1 cellular context compared by ENCODE assay signal in the genomic region with DNA sequence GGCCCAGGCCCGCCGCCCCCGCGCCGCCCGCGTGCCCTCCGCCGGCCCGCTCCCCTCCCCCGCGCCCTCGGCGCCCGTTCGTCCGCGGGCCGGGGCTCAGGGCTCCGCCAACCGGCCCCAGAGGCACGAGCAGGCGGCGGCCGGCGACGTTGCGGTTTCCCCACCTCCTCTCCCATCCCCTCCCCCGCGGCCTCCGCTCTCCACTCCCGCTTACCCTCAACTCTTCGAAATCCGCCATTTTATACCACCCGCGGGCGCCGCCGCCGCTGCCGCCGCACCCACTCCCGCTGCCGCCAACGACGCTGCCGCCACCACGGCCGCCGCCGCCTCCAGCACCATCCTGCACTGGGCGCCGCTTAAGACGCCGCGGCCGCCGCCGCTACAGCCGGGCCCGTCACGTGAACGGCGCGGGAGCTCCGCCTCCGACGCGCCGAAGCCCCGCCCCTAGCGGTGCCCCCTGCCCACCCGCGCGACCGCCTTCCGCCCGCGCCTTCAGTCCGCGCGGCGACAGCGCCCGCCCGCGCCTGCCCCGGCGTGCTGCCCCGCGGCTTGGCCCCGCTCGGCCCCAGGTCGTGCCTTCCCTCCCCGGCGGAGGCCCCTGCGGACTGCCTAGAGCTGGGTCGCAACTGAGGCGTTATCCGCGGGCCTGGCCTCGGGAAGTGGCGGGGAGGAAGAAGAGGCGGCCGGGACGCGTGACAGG.
TF ChIP-seq lines count a peak whose summit lies in the region.

A gene with protein sequence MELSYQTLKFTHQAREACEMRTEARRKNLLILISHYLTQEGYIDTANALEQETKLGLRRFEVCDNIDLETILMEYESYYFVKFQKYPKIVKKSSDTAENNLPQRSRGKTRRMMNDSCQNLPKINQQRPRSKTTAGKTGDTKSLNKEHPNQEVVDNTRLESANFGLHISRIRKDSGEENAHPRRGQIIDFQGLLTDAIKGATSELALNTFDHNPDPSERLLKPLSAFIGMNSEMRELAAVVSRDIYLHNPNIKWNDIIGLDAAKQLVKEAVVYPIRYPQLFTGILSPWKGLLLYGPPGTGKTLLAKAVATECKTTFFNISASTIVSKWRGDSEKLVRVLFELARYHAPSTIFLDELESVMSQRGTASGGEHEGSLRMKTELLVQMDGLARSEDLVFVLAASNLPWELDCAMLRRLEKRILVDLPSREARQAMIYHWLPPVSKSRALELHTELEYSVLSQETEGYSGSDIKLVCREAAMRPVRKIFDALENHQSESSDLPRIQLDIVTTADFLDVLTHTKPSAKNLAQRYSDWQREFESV (plus strand): TSS at position 495 of the 700 bp plus-strand sequence. CDS start 29,271 bp downstream, outside the sequence.
A gene with protein sequence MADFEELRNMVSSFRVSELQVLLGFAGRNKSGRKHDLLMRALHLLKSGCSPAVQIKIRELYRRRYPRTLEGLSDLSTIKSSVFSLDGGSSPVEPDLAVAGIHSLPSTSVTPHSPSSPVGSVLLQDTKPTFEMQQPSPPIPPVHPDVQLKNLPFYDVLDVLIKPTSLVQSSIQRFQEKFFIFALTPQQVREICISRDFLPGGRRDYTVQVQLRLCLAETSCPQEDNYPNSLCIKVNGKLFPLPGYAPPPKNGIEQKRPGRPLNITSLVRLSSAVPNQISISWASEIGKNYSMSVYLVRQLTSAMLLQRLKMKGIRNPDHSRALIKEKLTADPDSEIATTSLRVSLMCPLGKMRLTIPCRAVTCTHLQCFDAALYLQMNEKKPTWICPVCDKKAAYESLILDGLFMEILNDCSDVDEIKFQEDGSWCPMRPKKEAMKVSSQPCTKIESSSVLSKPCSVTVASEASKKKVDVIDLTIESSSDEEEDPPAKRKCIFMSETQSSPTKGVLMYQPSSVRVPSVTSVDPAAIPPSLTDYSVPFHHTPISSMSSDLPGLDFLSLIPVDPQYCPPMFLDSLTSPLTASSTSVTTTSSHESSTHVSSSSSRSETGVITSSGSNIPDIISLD (minus strand): TSS at position 400 of the 700 bp plus-strand sequence. CDS start 162 bp downstream, at position 238.

TF ChIP-seq in HepG2, 621 proteins besides CTCF, POLR2A, EP300 and RAD21 (continued from another document and continues in another):
- TF ChIP-seq, protein P1, sequence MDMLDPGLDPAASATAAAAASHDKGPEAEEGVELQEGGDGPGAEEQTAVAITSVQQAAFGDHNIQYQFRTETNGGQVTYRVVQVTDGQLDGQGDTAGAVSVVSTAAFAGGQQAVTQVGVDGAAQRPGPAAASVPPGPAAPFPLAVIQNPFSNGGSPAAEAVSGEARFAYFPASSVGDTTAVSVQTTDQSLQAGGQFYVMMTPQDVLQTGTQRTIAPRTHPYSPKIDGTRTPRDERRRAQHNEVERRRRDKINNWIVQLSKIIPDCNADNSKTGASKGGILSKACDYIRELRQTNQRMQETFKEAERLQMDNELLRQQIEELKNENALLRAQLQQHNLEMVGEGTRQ (IDR thresholded peaks at IDR 0.05; ENCODE audit: low read depth, low read length) = peak; percentile 45
- TF ChIP-seq, protein P1 (CRISPR knock-in tag; IDR thresholded peaks at IDR 0.05; ENCODE audit: borderline replicate concordance) = no peak; the same call in 1 of the 2 replicates
- TF ChIP-seq ZBTB8A (CRISPR knock-in tag; IDR thresholded peaks at IDR 0.05; ENCODE audit: borderline replicate concordance, low read depth) (no peak), SIX4 (CRISPR knock-in tag; IDR thresholded peaks at IDR 0.05) (no peak), TAF1 (CRISPR knock-in tag; IDR thresholded peaks at IDR 0.05) (no peak; the same call in 1 of the 2 replicates), NCOA2 (CRISPR knock-in tag; IDR thresholded peaks at IDR 0.05) (no peak), SAFB2 (CRISPR knock-in tag; IDR thresholded peaks at IDR 0.05; ENCODE audit: borderline replicate concordance, low read depth) (no peak), CREB1 (IDR thresholded peaks at IDR 0.05) (no peak), CREB1 (CRISPR knock-in tag; IDR thresholded peaks at IDR 0.05) (no peak), ZNF446 (CRISPR knock-in tag; IDR thresholded peaks at IDR 0.05) (peak; percentile 12; the same call in 1 of the 2 replicates), SALL1 (CRISPR knock-in tag; IDR thresholded peaks at IDR 0.05) (peak; percentile 53; the same call in 1 of the 2 replicates), ZNF766 (CRISPR knock-in tag; IDR thresholded peaks at IDR 0.05; ENCODE audit: borderline replicate concordance) (peak; percentile 62; the same call in 1 of the 2 replicates), ZNF75D (CRISPR knock-in tag; IDR thresholded peaks at IDR 0.05; ENCODE audit: borderline replicate concordance) (no peak), RFX3 (CRISPR knock-in tag; IDR thresholded peaks at IDR 0.05) (no peak), MAF1 (CRISPR knock-in tag; IDR thresholded peaks at IDR 0.05; ENCODE audit: borderline replicate concordance) (0 out of 2 replicates have a peak, but pooled peaks have one; percentile 33), MED1 (CRISPR knock-in tag; IDR thresholded peaks at IDR 0.05) (peak; percentile 55; the same call in 1 of the 2 replicates), ZNF274 (CRISPR knock-in tag; IDR thresholded peaks at IDR 0.05) (no peak), XRCC5 (optimal IDR thresholded peaks at IDR 0.05; ENCODE audit: low read length) (no peak), REL (CRISPR knock-in tag; conservative IDR thresholded peaks at IDR 0.05) (no peak), SP2 (CRISPR knock-in tag; IDR thresholded peaks at IDR 0.05) (no peak; the same call in 1 of the 2 replicates), NR3C1 (CRISPR knock-in tag; IDR thresholded peaks at IDR 0.05) (no peak), KDM2A (CRISPR knock-in tag; IDR thresholded peaks at IDR 0.05; ENCODE audit: borderline replicate concordance, low read depth) (0 out of 2 replicates have a peak, but pooled peaks have one; percentile 5), BRCA1 (CRISPR knock-in tag; IDR thresholded peaks at IDR 0.05) (no peak), POLR2G (IDR thresholded peaks at IDR 0.05; ENCODE audit: low read depth, low read length) (peak; percentile 73), ZNF451 (CRISPR knock-in tag; IDR thresholded peaks at IDR 0.05) (no peak), ZNF841 (CRISPR knock-in tag; IDR thresholded peaks at IDR 0.05; ENCODE audit: borderline replicate concordance) (no peak), ZNF563 (CRISPR knock-in tag; IDR thresholded peaks at IDR 0.05) (peak; percentile 67; the same call in 1 of the 2 replicates), ZFYVE20 (CRISPR knock-in tag; IDR thresholded peaks at IDR 0.05; ENCODE audit: borderline replicate concordance, low read depth) (peak; percentile 14; the same call in 1 of the 2 replicates), NFATC3 (CRISPR knock-in tag; IDR thresholded peaks at IDR 0.05) (no peak)
- TF ChIP-seq, protein P2, sequence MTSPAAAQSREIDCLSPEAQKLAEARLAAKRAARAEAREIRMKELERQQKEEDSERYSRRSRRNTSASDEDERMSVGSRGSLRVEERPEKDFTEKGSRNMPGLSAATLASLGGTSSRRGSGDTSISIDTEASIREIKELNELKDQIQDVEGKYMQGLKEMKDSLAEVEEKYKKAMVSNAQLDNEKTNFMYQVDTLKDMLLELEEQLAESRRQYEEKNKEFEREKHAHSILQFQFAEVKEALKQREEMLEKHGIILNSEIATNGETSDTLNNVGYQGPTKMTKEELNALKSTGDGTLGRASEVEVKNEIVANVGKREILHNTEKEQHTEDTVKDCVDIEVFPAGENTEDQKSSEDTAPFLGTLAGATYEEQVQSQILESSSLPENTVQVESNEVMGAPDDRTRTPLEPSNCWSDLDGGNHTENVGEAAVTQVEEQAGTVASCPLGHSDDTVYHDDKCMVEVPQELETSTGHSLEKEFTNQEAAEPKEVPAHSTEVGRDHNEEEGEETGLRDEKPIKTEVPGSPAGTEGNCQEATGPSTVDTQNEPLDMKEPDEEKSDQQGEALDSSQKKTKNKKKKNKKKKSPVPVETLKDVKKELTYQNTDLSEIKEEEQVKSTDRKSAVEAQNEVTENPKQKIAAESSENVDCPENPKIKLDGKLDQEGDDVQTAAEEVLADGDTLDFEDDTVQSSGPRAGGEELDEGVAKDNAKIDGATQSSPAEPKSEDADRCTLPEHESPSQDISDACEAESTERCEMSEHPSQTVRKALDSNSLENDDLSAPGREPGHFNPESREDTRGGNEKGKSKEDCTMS (CRISPR knock-in tag; conservative IDR thresholded peaks at IDR 0.05) = no peak
- TF ChIP-seq, protein P3, sequence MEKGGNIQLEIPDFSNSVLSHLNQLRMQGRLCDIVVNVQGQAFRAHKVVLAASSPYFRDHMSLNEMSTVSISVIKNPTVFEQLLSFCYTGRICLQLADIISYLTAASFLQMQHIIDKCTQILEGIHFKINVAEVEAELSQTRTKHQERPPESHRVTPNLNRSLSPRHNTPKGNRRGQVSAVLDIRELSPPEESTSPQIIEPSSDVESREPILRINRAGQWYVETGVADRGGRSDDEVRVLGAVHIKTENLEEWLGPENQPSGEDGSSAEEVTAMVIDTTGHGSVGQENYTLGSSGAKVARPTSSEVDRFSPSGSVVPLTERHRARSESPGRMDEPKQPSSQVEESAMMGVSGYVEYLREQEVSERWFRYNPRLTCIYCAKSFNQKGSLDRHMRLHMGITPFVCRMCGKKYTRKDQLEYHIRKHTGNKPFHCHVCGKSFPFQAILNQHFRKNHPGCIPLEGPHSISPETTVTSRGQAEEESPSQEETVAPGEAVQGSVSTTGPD (CRISPR knock-in tag; IDR thresholded peaks at IDR 0.05) = no peak
- TF ChIP-seq, protein P4, sequence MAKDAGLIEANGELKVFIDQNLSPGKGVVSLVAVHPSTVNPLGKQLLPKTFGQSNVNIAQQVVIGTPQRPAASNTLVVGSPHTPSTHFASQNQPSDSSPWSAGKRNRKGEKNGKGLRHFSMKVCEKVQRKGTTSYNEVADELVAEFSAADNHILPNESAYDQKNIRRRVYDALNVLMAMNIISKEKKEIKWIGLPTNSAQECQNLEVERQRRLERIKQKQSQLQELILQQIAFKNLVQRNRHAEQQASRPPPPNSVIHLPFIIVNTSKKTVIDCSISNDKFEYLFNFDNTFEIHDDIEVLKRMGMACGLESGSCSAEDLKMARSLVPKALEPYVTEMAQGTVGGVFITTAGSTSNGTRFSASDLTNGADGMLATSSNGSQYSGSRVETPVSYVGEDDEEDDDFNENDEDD (CRISPR knock-in tag; IDR thresholded peaks at IDR 0.05; ENCODE audit: borderline replicate concordance) = peak; percentile 42; the same call in 1 of the 2 replicates
- TF ChIP-seq, protein P5, sequence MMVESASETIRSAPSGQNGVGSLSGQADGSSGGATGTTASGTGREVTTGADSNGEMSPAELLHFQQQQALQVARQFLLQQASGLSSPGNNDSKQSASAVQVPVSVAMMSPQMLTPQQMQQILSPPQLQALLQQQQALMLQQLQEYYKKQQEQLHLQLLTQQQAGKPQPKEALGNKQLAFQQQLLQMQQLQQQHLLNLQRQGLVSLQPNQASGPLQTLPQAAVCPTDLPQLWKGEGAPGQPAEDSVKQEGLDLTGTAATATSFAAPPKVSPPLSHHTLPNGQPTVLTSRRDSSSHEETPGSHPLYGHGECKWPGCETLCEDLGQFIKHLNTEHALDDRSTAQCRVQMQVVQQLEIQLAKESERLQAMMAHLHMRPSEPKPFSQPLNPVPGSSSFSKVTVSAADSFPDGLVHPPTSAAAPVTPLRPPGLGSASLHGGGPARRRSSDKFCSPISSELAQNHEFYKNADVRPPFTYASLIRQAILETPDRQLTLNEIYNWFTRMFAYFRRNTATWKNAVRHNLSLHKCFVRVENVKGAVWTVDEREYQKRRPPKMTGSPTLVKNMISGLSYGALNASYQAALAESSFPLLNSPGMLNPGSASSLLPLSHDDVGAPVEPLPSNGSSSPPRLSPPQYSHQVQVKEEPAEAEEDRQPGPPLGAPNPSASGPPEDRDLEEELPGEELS (CRISPR knock-in tag; IDR thresholded peaks at IDR 0.05) = peak; percentile 33; the same call in 1 of the 2 replicates
- TF ChIP-seq, protein P6, sequence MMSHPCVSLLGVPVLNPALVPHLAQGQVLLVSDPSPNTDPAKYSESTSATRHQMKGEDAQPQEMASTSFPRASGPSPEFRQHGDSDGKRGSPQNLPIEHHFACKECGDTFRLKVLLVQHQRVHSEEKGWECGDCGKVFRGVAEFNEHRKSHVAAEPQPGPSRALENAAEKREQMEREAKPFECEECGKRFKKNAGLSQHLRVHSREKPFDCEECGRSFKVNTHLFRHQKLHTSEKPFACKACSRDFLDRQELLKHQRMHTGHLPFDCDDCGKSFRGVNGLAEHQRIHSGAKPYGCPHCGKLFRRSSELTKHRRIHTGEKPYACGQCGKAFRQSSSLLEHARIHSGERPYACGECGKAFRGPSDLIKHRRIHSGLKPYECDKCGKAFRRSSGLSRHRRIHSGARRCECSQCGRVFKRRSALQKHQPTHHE (CRISPR knock-in tag; IDR thresholded peaks at IDR 0.05; ENCODE audit: borderline replicate concordance) = no peak
- TF ChIP-seq, protein P7, sequence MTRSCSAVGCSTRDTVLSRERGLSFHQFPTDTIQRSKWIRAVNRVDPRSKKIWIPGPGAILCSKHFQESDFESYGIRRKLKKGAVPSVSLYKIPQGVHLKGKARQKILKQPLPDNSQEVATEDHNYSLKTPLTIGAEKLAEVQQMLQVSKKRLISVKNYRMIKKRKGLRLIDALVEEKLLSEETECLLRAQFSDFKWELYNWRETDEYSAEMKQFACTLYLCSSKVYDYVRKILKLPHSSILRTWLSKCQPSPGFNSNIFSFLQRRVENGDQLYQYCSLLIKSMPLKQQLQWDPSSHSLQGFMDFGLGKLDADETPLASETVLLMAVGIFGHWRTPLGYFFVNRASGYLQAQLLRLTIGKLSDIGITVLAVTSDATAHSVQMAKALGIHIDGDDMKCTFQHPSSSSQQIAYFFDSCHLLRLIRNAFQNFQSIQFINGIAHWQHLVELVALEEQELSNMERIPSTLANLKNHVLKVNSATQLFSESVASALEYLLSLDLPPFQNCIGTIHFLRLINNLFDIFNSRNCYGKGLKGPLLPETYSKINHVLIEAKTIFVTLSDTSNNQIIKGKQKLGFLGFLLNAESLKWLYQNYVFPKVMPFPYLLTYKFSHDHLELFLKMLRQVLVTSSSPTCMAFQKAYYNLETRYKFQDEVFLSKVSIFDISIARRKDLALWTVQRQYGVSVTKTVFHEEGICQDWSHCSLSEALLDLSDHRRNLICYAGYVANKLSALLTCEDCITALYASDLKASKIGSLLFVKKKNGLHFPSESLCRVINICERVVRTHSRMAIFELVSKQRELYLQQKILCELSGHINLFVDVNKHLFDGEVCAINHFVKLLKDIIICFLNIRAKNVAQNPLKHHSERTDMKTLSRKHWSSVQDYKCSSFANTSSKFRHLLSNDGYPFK (CRISPR knock-in tag; IDR thresholded peaks at IDR 0.05; ENCODE audit: borderline replicate concordance) = no peak
- TF ChIP-seq, protein P8, sequence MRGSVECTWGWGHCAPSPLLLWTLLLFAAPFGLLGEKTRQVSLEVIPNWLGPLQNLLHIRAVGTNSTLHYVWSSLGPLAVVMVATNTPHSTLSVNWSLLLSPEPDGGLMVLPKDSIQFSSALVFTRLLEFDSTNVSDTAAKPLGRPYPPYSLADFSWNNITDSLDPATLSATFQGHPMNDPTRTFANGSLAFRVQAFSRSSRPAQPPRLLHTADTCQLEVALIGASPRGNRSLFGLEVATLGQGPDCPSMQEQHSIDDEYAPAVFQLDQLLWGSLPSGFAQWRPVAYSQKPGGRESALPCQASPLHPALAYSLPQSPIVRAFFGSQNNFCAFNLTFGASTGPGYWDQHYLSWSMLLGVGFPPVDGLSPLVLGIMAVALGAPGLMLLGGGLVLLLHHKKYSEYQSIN (CRISPR knock-in tag; IDR thresholded peaks at IDR 0.05; ENCODE audit: borderline replicate concordance) = no peak
